In genomic region chr4:72194046-72194445, GRCh38 we compare ENCODE assay signal across 23 cellular contexts.
"Had no signal": no experiment of that assay in that cellular context is flagged by ENCODE, and none has a peak within 500 bp of the region (broad histone marks: within the 10 kb centered on the region; RNA-seq: fewer than 3 reads in every experiment).

No MANE protein-coding gene starts in this region.

- H3K4me3 Mint-ChIP-seq: dendritic cell treated with granulocyte-macrophage colony-stimulating factor and Interleukin-4, amounts not matched to agents 40 ng/mL and 50 ng/mL, for 4 days; effector memory CD8-positive, alpha-beta T cell; endodermal cell had no signal

- H3K4me1 ChIP-seq: colonic mucosa, esophagus muscularis mucosa, esophagus squamous epithelium, foreskin keratinocyte, gastrocnemius medialis, gastroesophageal sphincter, heart left ventricle, heart right ventricle had no signal

- H3K4me3 ChIP-seq: colonic mucosa, coronary artery, dorsolateral prefrontal cortex, esophagus muscularis mucosa, esophagus squamous epithelium, gastrocnemius medialis, gastroesophageal sphincter, heart left ventricle, heart right ventricle had no signal

- H3K27me3 ChIP-seq: colonic mucosa, dorsolateral prefrontal cortex, esophagus muscularis mucosa, esophagus squamous epithelium, foreskin keratinocyte, gastrocnemius medialis, gastroesophageal sphincter, heart left ventricle, heart right ventricle had no signal

- H3K27ac Mint-ChIP-seq: dendritic cell treated with granulocyte-macrophage colony-stimulating factor and Interleukin-4, amounts not matched to agents 40 ng/mL and 50 ng/mL, for 4 days; effector memory CD8-positive, alpha-beta T cell; endodermal cell had no signal

- H3K27ac ChIP-seq: colonic mucosa, coronary artery, dorsolateral prefrontal cortex, epithelial cell of prostate, esophagus muscularis mucosa, esophagus squamous epithelium, foreskin keratinocyte, gastrocnemius medialis, gastroesophageal sphincter, heart left ventricle, heart right ventricle had no signal

- H3K27me3 Mint-ChIP-seq: dendritic cell treated with granulocyte-macrophage colony-stimulating factor and Interleukin-4, amounts not matched to agents 40 ng/mL and 50 ng/mL, for 4 days; effector memory CD8-positive, alpha-beta T cell had no signal

- DNase-seq: colonic mucosa; cortex of kidney; dermis blood vessel endothelial cell; dorsolateral prefrontal cortex; effector CD4-positive, alpha-beta T cell; effector CD8-positive, alpha-beta T cell; effector memory CD4-positive, alpha-beta T cell; effector memory CD8-positive, alpha-beta T cell; endodermal cell; erythroblast; esophagus squamous epithelium; foreskin fibroblast; foreskin keratinocyte; foreskin melanocyte; gastrocnemius medialis; heart left ventricle; heart right ventricle had no signal

- ATAC-seq: effector memory CD8-positive, alpha-beta T cell; esophagus mucosa; foreskin keratinocyte; gastrocnemius medialis; gastroesophageal sphincter; heart left ventricle; heart right ventricle had no signal

- H3K36me3 ChIP-seq: colonic mucosa, esophagus muscularis mucosa, esophagus squamous epithelium, gastrocnemius medialis, gastroesophageal sphincter, heart left ventricle, heart right ventricle had no signal

- H3K9me3 ChIP-seq: colonic mucosa, esophagus muscularis mucosa, esophagus squamous epithelium, gastrocnemius medialis, gastroesophageal sphincter, heart left ventricle, heart right ventricle had no signal
